ENCODE assay signal across 15 cellular contexts in the genomic region with DNA sequence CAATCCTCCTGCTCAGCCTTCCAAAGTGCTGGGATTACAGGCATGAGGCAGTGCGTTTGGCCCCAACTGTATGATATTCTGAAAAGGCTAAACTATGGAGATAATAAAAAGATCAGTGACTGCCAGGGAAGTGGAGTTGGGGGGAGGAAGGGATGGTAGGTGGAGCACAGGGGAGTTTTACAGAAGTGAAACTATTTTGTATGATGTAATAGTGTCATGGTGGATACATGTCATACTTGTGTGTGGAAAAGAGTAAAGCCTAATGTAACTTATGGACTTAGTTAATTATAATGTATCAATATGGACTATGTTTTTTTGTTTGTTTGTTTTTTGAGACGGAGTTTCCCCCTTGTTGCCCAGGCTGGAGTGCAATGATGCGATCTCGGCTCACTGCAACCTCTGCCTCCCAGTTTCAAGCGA. TPM values are rescaled to one million over a fixed set of nuclear protein-coding genes. Genes with fewer than 3 reads are reported as not detected.
DNase-seq lines count a peak whose midpoint lies in the region; ATAC-seq and TF ChIP-seq lines count a peak whose summit lies in the region.
"Had no signal": no experiment of that assay in that cellular context is flagged by ENCODE, and none has a peak within 500 bp of the region (broad histone marks: within the 10 kb centered on the region; RNA-seq: fewer than 3 reads in every experiment).

No MANE protein-coding gene starts in this region.

- H3K9me2 ChIP-seq in OCI-LY7 (ENCODE audit: insufficient read depth, low read length), result no peaks in the 10 kb centered on the region

- H3K4me2 ChIP-seq in OCI-LY7 (ENCODE audit: low read length), result peak overlapping the region; percentile 60

- H3K79me2 ChIP-seq in OCI-LY7 (ENCODE audit: insufficient read depth, low read depth, low read length), result peaks cover 13% of the 10 kb centered on the region

- peaks cover 23 to 26% (median 23%) of the 10 kb centered on the region in 3 donors for H3K4me1 Mint-ChIP-seq in CD8-positive, alpha-beta memory T cell
- H3K4me1 Mint-ChIP-seq in activated T-helper 2 cell treated with anti-CD3 and anti-CD28 coated beads, Interferon-gamma antibody, Interleukin-2, Interleukin-4, amounts not matched to agents 10 μg/mL and 5 μg/mL and 100 μg/mL, durations not matched to agents 14 hours and 24 hours and 36 hours (ENCODE audit: low read depth), result peaks cover 21% of the 10 kb centered on the region

- peak overlapping the region; percentile 73 for H2AFZ ChIP-seq in OCI-LY7 (ENCODE audit: low read length)

- H3K4me3 Mint-ChIP-seq in CD8-positive, alpha-beta memory T cell, result peak overlapping the region in 4 of 7 donors; percentile 13 to 76 (median 47)
- no peak overlapping the region for H3K4me3 Mint-ChIP-seq in activated T-helper 2 cell treated with anti-CD3 and anti-CD28 coated beads, Interferon-gamma antibody, Interleukin-2, Interleukin-4, amounts not matched to agents 10 μg/mL and 5 μg/mL and 100 μg/mL, durations not matched to agents 14 hours and 24 hours and 36 hours (ENCODE audit: low read depth)
- H3K4me3 Mint-ChIP-seq: activated CD4-positive, alpha-beta T cell treated with anti-CD3 and anti-CD28 coated beads, Interleukin-2, amount 10 ng/mL, durations not matched to agents 24 days and 14 days; T-helper 2 cell treated with Interferon-gamma antibody and Interleukin-4, amounts not matched to agents 5 μg/mL and 100 μg/mL, for 36 hours had no signal

- no peak for TF ChIP-seq CTCF in HEK293 (tag by site-specific recombination; IDR thresholded peaks at IDR 0.05)
- TF ChIP-seq CTCF in OCI-LY7 (conservative IDR thresholded peaks at IDR 0.05; ENCODE audit: low read length), result no peak

- no peaks in the 10 kb centered on the region for H3K27me3 Mint-ChIP-seq in CD8-positive, alpha-beta memory T cell
- H3K27me3 Mint-ChIP-seq in activated T-helper 2 cell treated with anti-CD3 and anti-CD28 coated beads, Interferon-gamma antibody, Interleukin-2, Interleukin-4, amounts not matched to agents 10 μg/mL and 5 μg/mL and 100 μg/mL, durations not matched to agents 14 hours and 24 hours and 36 hours (ENCODE audit: low read depth), result peaks cover 2% of the 10 kb centered on the region
- H3K27me3 Mint-ChIP-seq: activated CD4-positive, alpha-beta T cell treated with anti-CD3 and anti-CD28 coated beads, Interleukin-2, amount 10 ng/mL, durations not matched to agents 24 days and 14 days had no signal

- intact Hi-C loops in OCI-LY7 (cut with micrococcal nuclease; ENCODE audit: unreplicated experiment), result no loop called here
- intact Hi-C loops in activated T-helper 2 cell treated with anti-CD3 and anti-CD28 coated beads, Interferon-gamma antibody, Interleukin-2, Interleukin-4, amounts not matched to agents 10 μg/mL and 5 μg/mL and 100 μg/mL, durations not matched to agents 14 hours and 24 hours and 36 hours (cut with micrococcal nuclease), result no loop called here

- peaks cover 12% of the 10 kb centered on the region for H3K4me1 ChIP-seq in CD8-positive, alpha-beta memory T cell (ENCODE audit: insufficient read depth, low read length)
- H3K4me1 ChIP-seq in HEK293 (ENCODE audit: control insufficient read depth, insufficient read depth, low read length) (no peaks in the 10 kb centered on the region), OCI-LY7 (ENCODE audit: insufficient read depth, low read length, poor library complexity, severe bottlenecking) (peaks cover 30% of the 10 kb centered on the region)

- DNase-seq in CD8-positive, alpha-beta memory T cell, result no peak
- peak; percentile 75 for DNase-seq in OCI-LY7 (ENCODE audit: low spot score)
- DNase-seq in medulla oblongata (ENCODE audit: extremely low spot score), result peak; percentile 37
- no peak for DNase-seq in activated T-helper 2 cell treated with anti-CD3 and anti-CD28 coated beads, Interferon-gamma antibody, Interleukin-2, Interleukin-4, amounts not matched to agents 10 μg/mL and 5 μg/mL and 100 μg/mL, durations not matched to agents 14 hours and 24 hours and 36 hours (ENCODE audit: low spot score)
- DNase-seq in COR-L47 (lab: John Stamatoyannopoulos, UW), result no peak
- no peak for DNase-seq in effector CD8-positive, alpha-beta T cell (lab: John Stamatoyannopoulos, UW)
- DNase-seq: activated CD4-positive, alpha-beta T cell treated with anti-CD3 and anti-CD28 coated beads, Interleukin-2, amount 10 ng/mL, durations not matched to agents 24 days and 14 days; NCI-H1105 treated with DMSO at 0.1 percent for 48 hours; NCI-H446; nucleus accumbens had no signal

- POLR2A ChIA-PET in CD8-positive, alpha-beta memory T cell (lab: Charles Lee), result interaction anchor here (0.6 kb wide), 1 partner anchor 21 kb away, joined by 4 read pairs; no protein-coding TSS in a partner anchor
- POLR2A ChIA-PET in HEK293 (lab: Yijun Ruan, JAX) (interaction anchor here (0.6 to 1.0 kb wide), 4 partner anchors 13 to 92 kb away, joined by 3 to 4 read pairs (median 4); partner anchors contain the start of gene MAT2A), OCI-LY7 (lab: Charles Lee) (interaction anchor here (0.6 to 2.5 kb wide), 7 partner anchors 14 to 150 kb away, joined by 3 to 14 read pairs (median 3); partner anchors contain the start of genes C2orf68, MAT2A, RNF181 and VAMP8)

- H3K27ac Mint-ChIP-seq in CD8-positive, alpha-beta memory T cell, result no peak overlapping the region
- H3K27ac Mint-ChIP-seq in activated T-helper 2 cell treated with anti-CD3 and anti-CD28 coated beads, Interferon-gamma antibody, Interleukin-2, Interleukin-4, amounts not matched to agents 10 μg/mL and 5 μg/mL and 100 μg/mL, durations not matched to agents 14 hours and 24 hours and 36 hours, result no peak overlapping the region
- H3K27ac Mint-ChIP-seq: activated CD4-positive, alpha-beta T cell treated with anti-CD3 and anti-CD28 coated beads, Interleukin-2, amount 10 ng/mL, durations not matched to agents 24 days and 14 days; T-helper 2 cell treated with Interferon-gamma antibody and Interleukin-4, amounts not matched to agents 5 μg/mL and 100 μg/mL, for 36 hours had no signal

- no peaks in the 10 kb centered on the region for H3K9me3 ChIP-seq in CD8-positive, alpha-beta memory T cell (ENCODE audit: low read length)
- H3K9me3 ChIP-seq in HEK293 (ENCODE audit: control insufficient read depth, insufficient read depth, low read depth, low read length) (no peaks in the 10 kb centered on the region), OCI-LY7 (ENCODE audit: low read length) (no peaks in the 10 kb centered on the region)

- H3K27ac ChIP-seq in CD8-positive, alpha-beta memory T cell (ENCODE audit: low read depth, low read length), result no peak overlapping the region
- H3K27ac ChIP-seq in HEK293 (ENCODE audit: extremely low read depth, low read depth, low read length) (no peak overlapping the region), OCI-LY7 (ENCODE audit: low read depth, low read length, poor library complexity, severe bottlenecking) (peak overlapping the region; percentile 53)

- no peaks in the 10 kb centered on the region for H3K36me3 ChIP-seq in CD8-positive, alpha-beta memory T cell (ENCODE audit: insufficient read depth, low read length)
- H3K36me3 ChIP-seq in HEK293 (ENCODE audit: control insufficient read depth in 2 of 2, insufficient read depth in 1 of 2, low read length in 2 of 2) (peaks cover 0 to under 1% of the 10 kb centered on the region in 2 experiments; a peak in 1 of 3 replicates), OCI-LY7 (ENCODE audit: insufficient read depth, low read length) (peaks cover under 1% of the 10 kb centered on the region; the same call in 1 of the 2 replicates)

- H3K36me3 Mint-ChIP-seq in CD8-positive, alpha-beta memory T cell, result peaks cover 0 to 7% (median 1%) of the 10 kb centered on the region in 3 donors
- no peaks in the 10 kb centered on the region for H3K36me3 Mint-ChIP-seq in activated T-helper 2 cell treated with anti-CD3 and anti-CD28 coated beads, Interferon-gamma antibody, Interleukin-2, Interleukin-4, amounts not matched to agents 10 μg/mL and 5 μg/mL and 100 μg/mL, durations not matched to agents 14 hours and 24 hours and 36 hours (ENCODE audit: low read depth)

- H3K27me3 ChIP-seq in CD8-positive, alpha-beta memory T cell (ENCODE audit: insufficient read depth, low read length, poor library complexity, severe bottlenecking), result no peaks in the 10 kb centered on the region

- no TSS peak for BruUV-seq in OCI-LY7 (replicated peaks; lab: Mats Ljungman, UMichigan)

- no peak for ATAC-seq in HG02763 (IDR thresholded peaks at IDR 0.05; ENCODE audit: unreplicated experiment)
- ATAC-seq: Panc1 had no signal

- H3K9me3 Mint-ChIP-seq in CD8-positive, alpha-beta memory T cell, result no peaks in the 10 kb centered on the region
- H3K9me3 Mint-ChIP-seq in activated T-helper 2 cell treated with anti-CD3 and anti-CD28 coated beads, Interferon-gamma antibody, Interleukin-2, Interleukin-4, amounts not matched to agents 10 μg/mL and 5 μg/mL and 100 μg/mL, durations not matched to agents 14 hours and 24 hours and 36 hours, result no peaks in the 10 kb centered on the region
- H3K9me3 Mint-ChIP-seq: activated CD4-positive, alpha-beta T cell treated with anti-CD3 and anti-CD28 coated beads, Interleukin-2, amount 10 ng/mL, durations not matched to agents 24 days and 14 days; T-helper 2 cell treated with Interferon-gamma antibody and Interleukin-4, amounts not matched to agents 5 μg/mL and 100 μg/mL, for 36 hours had no signal

- H3K4me3 ChIP-seq in CD8-positive, alpha-beta memory T cell (ENCODE audit: low read length), result no peak overlapping the region
- H3K4me3 ChIP-seq in HEK293 (ENCODE audit: low read depth, low read length) (no peak overlapping the region), OCI-LY7 (ENCODE audit: low read depth, low read length, poor library complexity, severe bottlenecking) (peak overlapping the region; percentile 5)
- H3K4me3 ChIP-seq: lung had no signal

- CTCF ChIA-PET in CD8-positive, alpha-beta memory T cell (lab: Charles Lee), result interaction anchor here (1.0 kb wide), 1 partner anchor 143 kb away, joined by 3 read pairs; no protein-coding TSS in a partner anchor
- CTCF ChIA-PET in HEK293 (lab: Yijun Ruan, JAX) (no interaction called here), OCI-LY7 (lab: Charles Lee; ENCODE audit: unreplicated experiment) (interaction anchor here (0.5 kb wide), 1 partner anchor 164 kb away, joined by 3 read pairs; no protein-coding TSS in a partner anchor)

- no peaks in the 10 kb centered on the region for H4K20me1 ChIP-seq in OCI-LY7 (ENCODE audit: insufficient read depth, low read length)

RNA-seq across cellular contexts. Expression of gene GGCX, which starts 2.9 kb away (rescaled TPM):
- 10 to 100 TPM; 22.3 to 23.3 TPM for total RNA-seq in CD8-positive, alpha-beta memory T cell
- polyA plus RNA-seq in CD8-positive, alpha-beta memory T cell, result 15.7 TPM
- total RNA-seq in OCI-LY7 (2014; rRNA removed; shearing (Covaris generic)), result 16.5 and 33.3 TPM in 2 replicates
- 32.5 and 32.8 TPM in 2 replicates for total RNA-seq in OCI-LY7 (2022)
- 25.1 and 27.0 TPM in 2 replicates for total RNA-seq in activated T-helper 2 cell treated with anti-CD3 and anti-CD28 coated beads, Interferon-gamma antibody, Interleukin-2, Interleukin-4, amounts not matched to agents 10 μg/mL and 5 μg/mL and 100 μg/mL, durations not matched to agents 14 hours and 24 hours and 36 hours

RNA-seq across cellular contexts. Expression of gene VAMP8, which starts 13.2 kb away (rescaled TPM):
- total RNA-seq in CD8-positive, alpha-beta memory T cell, result 10 to 100 TPM; 94.4 to 95.4 TPM
- 355 TPM for polyA plus RNA-seq in CD8-positive, alpha-beta memory T cell
- total RNA-seq in OCI-LY7 (2014; rRNA removed; shearing (Covaris generic)), result 112 and 156 TPM in 2 replicates
- 152 and 160 TPM in 2 replicates for total RNA-seq in OCI-LY7 (2022)
- 99.7 and 101 TPM in 2 replicates for total RNA-seq in activated T-helper 2 cell treated with anti-CD3 and anti-CD28 coated beads, Interferon-gamma antibody, Interleukin-2, Interleukin-4, amounts not matched to agents 10 μg/mL and 5 μg/mL and 100 μg/mL, durations not matched to agents 14 hours and 24 hours and 36 hours

RNA-seq across cellular contexts. Expression of gene VAMP5, which starts 20.1 kb away (rescaled TPM):
- total RNA-seq in CD8-positive, alpha-beta memory T cell, result 10 to 100 TPM; 26.4 to 28.0 TPM
- polyA plus RNA-seq in CD8-positive, alpha-beta memory T cell, result 151 TPM
- total RNA-seq in OCI-LY7 (2014; rRNA removed; shearing (Covaris generic)), result 0.54 and 3.0 TPM in 2 replicates
- 3.8 and 3.9 TPM in 2 replicates for total RNA-seq in OCI-LY7 (2022)
- 41.0 and 41.3 TPM in 2 replicates for total RNA-seq in activated T-helper 2 cell treated with anti-CD3 and anti-CD28 coated beads, Interferon-gamma antibody, Interleukin-2, Interleukin-4, amounts not matched to agents 10 μg/mL and 5 μg/mL and 100 μg/mL, durations not matched to agents 14 hours and 24 hours and 36 hours

RNA-seq across cellular contexts. Expression of gene MAT2A, which starts 25.2 kb away (rescaled TPM):
- 100 to 1,000 TPM; 371 to 376 TPM for total RNA-seq in CD8-positive, alpha-beta memory T cell
- polyA plus RNA-seq in CD8-positive, alpha-beta memory T cell, result 121 TPM
- 336 and 350 TPM in 2 replicates for total RNA-seq in OCI-LY7 (2014; rRNA removed; shearing (Covaris generic))
- 462 and 466 TPM in 2 replicates for total RNA-seq in OCI-LY7 (2022)
- total RNA-seq in activated T-helper 2 cell treated with anti-CD3 and anti-CD28 coated beads, Interferon-gamma antibody, Interleukin-2, Interleukin-4, amounts not matched to agents 10 μg/mL and 5 μg/mL and 100 μg/mL, durations not matched to agents 14 hours and 24 hours and 36 hours, result 395 and 403 TPM in 2 replicates

RNA-seq across cellular contexts. Expression of gene RNF181, which starts 31.4 kb away (rescaled TPM):
- total RNA-seq in CD8-positive, alpha-beta memory T cell, result 10 to 100 TPM; 88.2 to 95.1 TPM
- polyA plus RNA-seq in CD8-positive, alpha-beta memory T cell, result 181 TPM
- total RNA-seq in OCI-LY7 (2014; rRNA removed; shearing (Covaris generic)), result 98.4 and 179 TPM in 2 replicates
- total RNA-seq in OCI-LY7 (2022), result 95.1 and 97.8 TPM in 2 replicates
- 130 and 134 TPM in 2 replicates for total RNA-seq in activated T-helper 2 cell treated with anti-CD3 and anti-CD28 coated beads, Interferon-gamma antibody, Interleukin-2, Interleukin-4, amounts not matched to agents 10 μg/mL and 5 μg/mL and 100 μg/mL, durations not matched to agents 14 hours and 24 hours and 36 hours

Comparison
In these comparisons a context has a peak if more than half of its experiments do, and no peak if none do; other contexts are left out.
1. DNase-seq: peak in OCI-LY7 (single experiment) and medulla oblongata (single experiment); none in CD8-positive, alpha-beta memory T cell (0 of 5), activated T-helper 2 cell treated with anti-CD3 and anti-CD28 coated beads, Interferon-gamma antibody, Interleukin-2, Interleukin-4, amounts not matched to agents 10 μg/mL and 5 μg/mL and 100 μg/mL, durations not matched to agents 14 hours and 24 hours and 36 hours (single experiment), COR-L47 (single experiment) and effector CD8-positive, alpha-beta T cell (single experiment).